ENCODE assay signal across 9 cellular contexts in genomic region chr18:75213610-75214009, GRCh38. TPM values are rescaled to one million over a fixed set of nuclear protein-coding genes. Genes with fewer than 3 reads are reported as not detected.
DNase-seq lines count a peak whose midpoint lies in the region; ATAC-seq and TF ChIP-seq lines count a peak whose summit lies in the region.
"Had no signal": no experiment of that assay in that cellular context is flagged by ENCODE, and none has a peak within 500 bp of the region (broad histone marks: within the 10 kb centered on the region; RNA-seq: fewer than 3 reads in every experiment).

No MANE protein-coding gene starts in this region.

- no TSS peak for BruUV-seq in PC-9 (replicated peaks; lab: Mats Ljungman, UMichigan)

- POLR2A ChIA-PET in PC-9 (lab: Charles Lee; ENCODE audit: unreplicated experiment): no interaction called here

- H3K36me3 ChIP-seq in heart left ventricle: no peaks in the 10 kb centered on the region
- no peaks in the 10 kb centered on the region for H3K36me3 ChIP-seq in PC-9 (ENCODE audit: low read depth)
- no peaks in the 10 kb centered on the region for H3K36me3 ChIP-seq in upper lobe of right lung
- H3K36me3 ChIP-seq in lower lobe of right lung: no peaks in the 10 kb centered on the region

- TF ChIP-seq CTCF in heart left ventricle (IDR thresholded peaks at IDR 0.05) (no peak), PC-9 (conservative IDR thresholded peaks at IDR 0.05) (no peak), fibroblast of the aortic adventitia (IDR thresholded peaks at IDR 0.05; ENCODE audit: insufficient read depth, low read length) (no peak), upper lobe of right lung (IDR thresholded peaks at IDR 0.05) (no peak), lower lobe of right lung (IDR thresholded peaks at IDR 0.05) (no peak)

- peaks cover 12 to 70% (median 55%) of the 10 kb centered on the region in 12 donors for H3K4me1 ChIP-seq in heart left ventricle
- peaks cover 28% of the 10 kb centered on the region for H3K4me1 ChIP-seq in PC-9 (replicated peaks; ENCODE audit: insufficient read depth)
- H3K4me1 ChIP-seq in upper lobe of right lung: peaks cover 59% of the 10 kb centered on the region
- H3K4me1 ChIP-seq in lower lobe of right lung: peaks cover 54% of the 10 kb centered on the region
- H3K4me1 ChIP-seq: parathyroid adenoma had no signal

- intact Hi-C loops in heart left ventricle (cut with DNase I): loop anchor here in 3 of 10 donors (1.0 to 10.0 kb wide), 4 partner anchors 14 to 244 kb away; no protein-coding TSS in a partner anchor
- intact Hi-C loops in cardiac septum (cut with DNase I): loop anchor here (10.0 kb wide), 1 partner anchor 1611 kb away; the partner anchor contains the start of gene ZNF236
- intact Hi-C loops in PC-9 (cut with micrococcal nuclease; ENCODE audit: unreplicated experiment): no loop called here
- intact Hi-C loops in upper lobe of right lung (cut with DNase I): no loop called here
- intact Hi-C loops in lower lobe of right lung (cut with DNase I): no loop called here

- WGBS in heart left ventricle, 4 donors: 23 to 37% (median 34%) methylated on average over 3 of the region's 3 CpGs

- TF ChIP-seq POLR2A in heart left ventricle (IDR thresholded peaks at IDR 0.05): no peak

- H3K27me3 ChIP-seq in heart left ventricle: no peaks in the 10 kb centered on the region
- H3K27me3 ChIP-seq in PC-9 (ENCODE audit: insufficient read depth, low read depth): no peaks in the 10 kb centered on the region
- no peaks in the 10 kb centered on the region for H3K27me3 ChIP-seq in upper lobe of right lung
- H3K27me3 ChIP-seq in lower lobe of right lung (ENCODE audit: low read depth): no peaks in the 10 kb centered on the region

- no peaks in the 10 kb centered on the region for H3K79me2 ChIP-seq in PC-9 (ENCODE audit: low read depth)

- ATAC-seq in heart left ventricle (no peak), upper lobe of right lung (no peak), lower lobe of right lung (no peak)

- CTCF ChIA-PET in PC-9 (lab: Charles Lee): no interaction called here

- H4K20me1 ChIP-seq in PC-9 (ENCODE audit: insufficient read depth): no peaks in the 10 kb centered on the region

- H3K4me3 ChIP-seq in heart left ventricle (peak overlapping the region in 8 of 12 donors; percentile 76 to 95 (median 84)), PC-9 (no peak overlapping the region), fibroblast of the aortic adventitia (ENCODE audit: low read depth, low read length) (no peak overlapping the region), upper lobe of right lung (peak overlapping the region; percentile 76), lower lobe of right lung (no peak overlapping the region)

- H3K27ac ChIP-seq in heart left ventricle (peak overlapping the region in 11 of 12 donors; percentile 9 to 91 (median 90)), PC-9 (no peak overlapping the region), upper lobe of right lung (no peak overlapping the region), lower lobe of right lung (no peak overlapping the region)
- H3K27ac ChIP-seq: parathyroid adenoma had no signal

- H2AFZ ChIP-seq in PC-9: no peak overlapping the region
- H2AFZ ChIP-seq: parathyroid adenoma had no signal

- 0 out of 2 replicates have a peak overlapping the region, but pooled peaks have one; percentile 81 for H3K4me2 ChIP-seq in PC-9

- no peaks in the 10 kb centered on the region for H3K9me2 ChIP-seq in PC-9 (ENCODE audit: insufficient read depth)

- H3K9me3 ChIP-seq in heart left ventricle (no peaks in the 10 kb centered on the region), PC-9 (ENCODE audit: insufficient read depth, low read depth) (no peaks in the 10 kb centered on the region), upper lobe of right lung (no peaks in the 10 kb centered on the region), lower lobe of right lung (no peaks in the 10 kb centered on the region)

- DNase-seq in heart left ventricle: no peak
- DNase-seq in cardiac septum (ENCODE audit: low spot score): no peak
- no peak for DNase-seq in PC-9
- DNase-seq in fibroblast of the aortic adventitia (ENCODE audit: low read depth): peak; percentile 67
- DNase-seq in upper lobe of right lung: no peak
- DNase-seq in nucleus accumbens (lab: John Stamatoyannopoulos, UW): no peak
- DNase-seq in lower lobe of right lung: no peak
- no peak for DNase-seq in NCI-H2107 treated with DMSO at 0.1 percent for 48 hours (lab: John Stamatoyannopoulos, UW; ENCODE audit: unreplicated experiment)

- H3F3A ChIP-seq in PC-9 (ENCODE audit: insufficient read depth, low read depth): peaks cover 27% of the 10 kb centered on the region

RNA-seq across cellular contexts. Expression of gene TSHZ1, which starts 3.0 kb away (rescaled TPM):
- total RNA-seq in heart left ventricle (10 to 100 TPM; 14.7 to 27.9 (median 19.5) TPM), cardiac septum (13.3 TPM), PC-9 (2021) (6.5 and 7.4 TPM in 2 replicates), fibroblast of the aortic adventitia (ENCODE audit: low replicate concordance) (5.2 and 7.9 TPM in 2 replicates), upper lobe of right lung (17.3 TPM), lower lobe of right lung (17.0 TPM)
- polyA plus RNA-seq in heart left ventricle: 1 to 10 TPM; 7.5 to 8.8 TPM

RNA-seq across cellular contexts. Expression of gene PTGR3, which starts 4.7 kb away (rescaled TPM):
- total RNA-seq in heart left ventricle: 10 to 100 TPM; 35.3 to 58.2 (median 49.4) TPM
- 10 to 100 TPM; 13.6 to 33.4 TPM for polyA plus RNA-seq in heart left ventricle
- total RNA-seq in cardiac septum: 33.7 TPM
- total RNA-seq in PC-9 (2021): 36.6 and 38.4 TPM in 2 replicates
- total RNA-seq in fibroblast of the aortic adventitia (ENCODE audit: low replicate concordance): 14.2 and 43.3 TPM in 2 replicates
- 27.7 TPM for total RNA-seq in upper lobe of right lung
- 37.3 TPM for total RNA-seq in lower lobe of right lung

Comparison
In these comparisons a context has a peak if more than half of its experiments do, and no peak if none do; other contexts are left out.
1. H3K27ac ChIP-seq: peak in heart left ventricle (11 of 12); none in PC-9 (single experiment), upper lobe of right lung (single experiment) and lower lobe of right lung (single experiment).
2. H3K4me3 ChIP-seq: peak in heart left ventricle (8 of 12) and upper lobe of right lung (single experiment); none in PC-9 (single experiment), fibroblast of the aortic adventitia (single experiment) and lower lobe of right lung (single experiment).